Comparison of ENCODE assay signal across 8 cellular contexts in the genomic region with DNA sequence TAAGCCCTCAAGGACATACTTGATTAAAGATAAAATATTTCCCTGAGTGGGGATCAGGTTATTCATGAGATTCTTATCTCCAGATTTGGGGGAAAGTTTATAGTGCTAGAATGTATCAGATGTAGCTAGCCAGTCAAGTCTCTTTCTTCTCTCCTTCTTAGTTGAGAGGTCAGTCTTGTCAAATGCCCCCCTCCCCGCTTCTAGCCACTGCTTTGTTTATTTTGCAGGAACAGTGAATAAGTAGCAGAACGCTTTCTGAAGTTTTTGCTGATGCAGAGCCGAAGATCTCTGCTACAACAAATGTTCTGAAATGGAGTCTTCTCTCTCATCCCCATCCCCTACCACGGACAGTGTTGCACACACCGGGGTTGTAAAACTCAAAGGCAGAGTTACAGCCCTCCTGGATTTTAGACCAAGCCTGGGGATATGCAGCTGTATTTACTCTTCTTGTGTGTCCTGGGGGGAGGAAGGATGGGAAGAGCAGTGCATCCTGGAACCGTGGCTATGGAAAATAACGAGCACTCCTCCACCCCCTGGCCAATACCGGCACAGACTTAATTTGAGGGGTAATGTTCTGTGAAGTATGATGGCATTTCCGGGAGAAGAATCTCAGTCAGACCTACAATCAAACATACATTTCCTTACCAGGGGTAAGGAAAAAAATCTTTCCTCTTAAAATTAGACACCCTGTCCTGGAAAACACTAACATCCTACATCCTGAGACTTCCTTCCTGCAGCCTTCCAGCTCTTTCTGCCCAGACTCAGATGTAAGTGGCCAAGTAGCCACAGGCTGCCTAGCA. TPM values are rescaled to one million over a fixed set of nuclear protein-coding genes. Genes with fewer than 3 reads are reported as not detected.
A peak's percentile ranks its signal among the peaks of the same experiment; 100 is the strongest.
DNase-seq lines count a peak whose midpoint lies in the region; ATAC-seq and TF ChIP-seq lines count a peak whose summit lies in the region.

No MANE protein-coding gene starts in this region.

- H2BK120ac ChIP-seq in neuronal stem cell (ENCODE audit: low read depth, low read length): no peak overlapping the region

- DNase-seq in GM10266 (ENCODE audit: extremely low spot score): no peak
- DNase-seq in NCI-H510A (lab: John Stamatoyannopoulos, UW): peak; percentile 54
- no peak for DNase-seq in chondrocyte (ENCODE audit: low spot score)
- DNase-seq in neuronal stem cell (ENCODE audit: low spot score): no peak
- DNase-seq in NCI-H446 (lab: John Stamatoyannopoulos, UW): no peak
- no peak for DNase-seq in substantia nigra (lab: John Stamatoyannopoulos, UW)
- DNase-seq in caudate nucleus (lab: John Stamatoyannopoulos, UW): no peak

- no peak overlapping the region for H3K4me2 ChIP-seq in neuronal stem cell (ENCODE audit: insufficient read depth, low read length, poor library complexity, severe bottlenecking)

- TF ChIP-seq CTCF in GM10266 (IDR thresholded peaks at IDR 0.05; ENCODE audit: control insufficient read depth, insufficient read depth, low read depth, missing control alignments): peak; percentile 9
- peak; percentile 19 for TF ChIP-seq CTCF in chondrocyte (IDR thresholded peaks at IDR 0.05)

- no peak overlapping the region for H3K27ac ChIP-seq in neuronal stem cell (replicated peaks; ENCODE audit: low read length)
- no peak overlapping the region for H3K27ac ChIP-seq in substantia nigra (ENCODE audit: low read depth, low read length, poor library complexity, severe bottlenecking)
- no peak overlapping the region for H3K27ac ChIP-seq in caudate nucleus (ENCODE audit: low read depth, low read length)

- H3K23ac ChIP-seq in neuronal stem cell (ENCODE audit: low read depth, low read length, poor library complexity): no peak overlapping the region

- H3K4me3 Mint-ChIP-seq in chondrocyte (ENCODE audit: unreplicated experiment): no peak overlapping the region

- peaks cover 17% of the 10 kb centered on the region for H3K27me3 Mint-ChIP-seq in chondrocyte (ENCODE audit: low read depth)

- H3K27ac Mint-ChIP-seq in chondrocyte (ENCODE audit: unreplicated experiment): peak overlapping the region; percentile 36

- no peak overlapping the region for H2BK12ac ChIP-seq in neuronal stem cell (ENCODE audit: low read length)

- H3K14ac ChIP-seq in neuronal stem cell (ENCODE audit: low read length): no peak overlapping the region

- H2AK5ac ChIP-seq in neuronal stem cell (ENCODE audit: low read depth, low read length): no peak overlapping the region

- no peak overlapping the region for H3K4ac ChIP-seq in neuronal stem cell (ENCODE audit: low read length)

- no peak overlapping the region for H2BK5ac ChIP-seq in neuronal stem cell (ENCODE audit: low read length)

- no peak overlapping the region for H3K4me3 ChIP-seq in neuronal stem cell (ENCODE audit: low read length in 2 of 2)

- no peaks in the 10 kb centered on the region for H3K27me3 ChIP-seq in neuronal stem cell (ENCODE audit: control insufficient read depth in 3 of 3, insufficient read depth in 3 of 3, low read depth in 1 of 3, low read length in 3 of 3)

- H3K9me3 ChIP-seq in neuronal stem cell (replicated peaks in 1 of 2; ENCODE audit: control insufficient read depth in 2 of 2, insufficient read depth in 1 of 2, low read depth in 1 of 2, low read length in 2 of 2): no peaks in the 10 kb centered on the region

- H3K36me3 ChIP-seq in neuronal stem cell (replicated peaks in 1 of 2; ENCODE audit: control insufficient read depth in 2 of 2, insufficient read depth in 2 of 2, low read length in 2 of 2): no peaks in the 10 kb centered on the region

- peaks cover 38% of the 10 kb centered on the region for H3K4me1 Mint-ChIP-seq in chondrocyte (ENCODE audit: low read depth)

- H3K79me1 ChIP-seq in neuronal stem cell (ENCODE audit: low read depth, low read length): no peaks in the 10 kb centered on the region

- no peak overlapping the region for H3K18ac ChIP-seq in neuronal stem cell (ENCODE audit: low read length)

- H3K9ac ChIP-seq in neuronal stem cell (ENCODE audit: low read depth, low read length, poor library complexity): no peak overlapping the region

- WGBS in neuronal stem cell (ENCODE audit: extremely low coverage in 2 of 2, insufficient read length in 2 of 2, insufficient replicate concordance in 1 of 2), 2 donors: no CpG with 5 or more reads among the region's 9 CpGs

- peaks cover 6 to 8% of the 10 kb centered on the region in 2 donors for H3K4me1 ChIP-seq in neuronal stem cell (ENCODE audit: control insufficient read depth in 2 of 2, insufficient read depth in 1 of 2, low read depth in 1 of 2, low read length in 2 of 2)

- H3K36me3 Mint-ChIP-seq in chondrocyte (ENCODE audit: low read depth): peaks cover 3% of the 10 kb centered on the region

- no peak for ATAC-seq in HG03196 (IDR thresholded peaks at IDR 0.05; ENCODE audit: unreplicated experiment)

- no peak overlapping the region for H2BK15ac ChIP-seq in neuronal stem cell (ENCODE audit: low read length)

- H3K9me3 Mint-ChIP-seq in chondrocyte (ENCODE audit: low read depth): no peaks in the 10 kb centered on the region

- peak overlapping the region; percentile 90 for H2AFZ ChIP-seq in neuronal stem cell (ENCODE audit: low read length)

- no peak overlapping the region for H4K8ac ChIP-seq in neuronal stem cell (ENCODE audit: low read depth, low read length)

- H4K91ac ChIP-seq in neuronal stem cell (ENCODE audit: low read depth, low read length, poor library complexity): no peak overlapping the region

RNA-seq across cellular contexts. Expression of a gene that starts 10.7 kb away (rescaled TPM):
- total RNA-seq in chondrocyte: 5.4 to 11.7 TPM (median 7.6 TPM) in 3 replicates
- 9.3 TPM for polyA plus RNA-seq in neuronal stem cell (2013, experiment 1 of 2)
- polyA plus RNA-seq in neuronal stem cell (2013, experiment 2 of 2): 9.6 TPM

RNA-seq across cellular contexts. Expression of a gene that starts 47.0 kb away (rescaled TPM):
- not detected in 3 replicates for total RNA-seq in chondrocyte
- not detected for polyA plus RNA-seq in neuronal stem cell (2013, experiment 1 of 2)
- polyA plus RNA-seq in neuronal stem cell (2013, experiment 2 of 2): not detected
